In the genomic region with DNA sequence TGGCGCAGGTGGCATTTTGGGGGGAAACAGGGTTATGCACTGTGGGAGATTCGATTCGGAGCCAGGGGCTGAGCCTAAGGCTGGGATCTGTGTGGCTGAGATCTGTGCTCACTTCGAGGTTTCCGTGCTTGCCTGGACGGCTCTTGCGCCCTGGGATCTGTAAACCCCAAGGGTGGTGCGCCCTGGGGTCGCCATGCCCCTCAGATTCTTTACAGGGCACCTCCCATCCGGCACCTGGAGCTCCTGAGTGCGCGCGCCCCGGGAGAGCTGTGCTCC, we compare ENCODE assay signal across 12 cellular contexts. TPM values are rescaled to one million over a fixed set of nuclear protein-coding genes. Genes with fewer than 3 reads are reported as not detected.
DNase-seq lines count a peak whose midpoint lies in the region; TF ChIP-seq lines count a peak whose summit lies in the region.
"Had no signal": no experiment of that assay in that cellular context is flagged by ENCODE, and none has a peak within 500 bp of the region (broad histone marks: within the 10 kb centered on the region; RNA-seq: fewer than 3 reads in every experiment).

No MANE protein-coding gene starts in this region.

- H3K4me1 ChIP-seq in breast epithelium (peaks cover 8 to 11% of the 10 kb centered on the region in 2 donors), liver (ENCODE audit: control insufficient read depth in 4 of 4, insufficient read depth in 4 of 4, low read length in 3 of 4) (peaks cover 0 to 28% (median 12%) of the 10 kb centered on the region in 4 donors), stomach (peaks cover 12 to 25% (median 23%) of the 10 kb centered on the region in 4 donors)

- H3K27ac ChIP-seq in breast epithelium (peak overlapping the region in 1 of 2 donors; percentile 40), liver (ENCODE audit: low read depth in 1 of 2, low read length in 2 of 2) (peak overlapping the region; percentile 95 to 97), stomach (no peak overlapping the region)
- H3K27ac ChIP-seq: C4-2B, upper lobe of right lung had no signal

- H3K4me3 Mint-ChIP-seq in MCF 10A (ENCODE audit: unreplicated experiment), result no peak overlapping the region
- peak overlapping the region; percentile 74 to 88 (median 85) for H3K4me3 Mint-ChIP-seq in brain

- WGBS in liver, result 4% methylated on average over 14 of the region's 14 CpGs
- WGBS in stomach, 5 donors, result 13 to 31% (median 20%) methylated on average over 7 to 14 of the region's 14 CpGs

- TF ChIP-seq RAD21 in liver (IDR thresholded peaks at IDR 0.05), result no peak

- no peaks in the 10 kb centered on the region for H3K27me3 Mint-ChIP-seq in MCF 10A (ENCODE audit: insufficient read depth, unreplicated experiment)
- H3K27me3 Mint-ChIP-seq in brain, result peaks cover 53% of the 10 kb centered on the region

- BruUV-seq in MCF 10A (replicated peaks; lab: Mats Ljungman, UMichigan), result no TSS peak

- TF ChIP-seq CTCF in breast epithelium (IDR thresholded peaks at IDR 0.05) (no peak), MCF 10A (IDR thresholded peaks at IDR 0.05; ENCODE audit: unreplicated experiment) (no peak), brain (conservative IDR thresholded peaks at IDR 0.05) (no peak), liver (IDR thresholded peaks at IDR 0.05; ENCODE audit: low read depth, low read length, missing input control) (no peak), stomach (IDR thresholded peaks at IDR 0.05) (no peak)

- H3K27ac Mint-ChIP-seq in MCF 10A (ENCODE audit: low read depth, unreplicated experiment) (no peak overlapping the region), brain (no peak overlapping the region)

- TF ChIP-seq POLR2A in breast epithelium (IDR thresholded peaks at IDR 0.05), result no peak
- no peak for TF ChIP-seq POLR2A in stomach (IDR thresholded peaks at IDR 0.05)

- peak overlapping the region; percentile 20 to 66 (median 41) for H3K4me3 ChIP-seq in breast epithelium
- peak overlapping the region; percentile 76 to 98 (median 89) for H3K4me3 ChIP-seq in liver (ENCODE audit: low read depth in 1 of 3, low read length in 3 of 3)
- H3K4me3 ChIP-seq in stomach, result peak overlapping the region in 3 of 4 donors; percentile 14 to 45 (median 30)

- intact Hi-C loops in breast epithelium (cut with DNase I; ENCODE audit: low total_unique reads) (no loop called here), MCF 10A (cut with micrococcal nuclease) (no loop called here), stomach (cut with DNase I; ENCODE audit: low total_unique reads) (no loop called here)

- H3K4me1 Mint-ChIP-seq in MCF 10A (ENCODE audit: insufficient read depth, unreplicated experiment), result peaks cover 20% of the 10 kb centered on the region
- H3K4me1 Mint-ChIP-seq in brain, result peaks cover 13% of the 10 kb centered on the region

- H3K36me3 ChIP-seq in breast epithelium (no peaks in the 10 kb centered on the region), liver (ENCODE audit: control insufficient read depth in 4 of 4, insufficient read depth in 3 of 4, low read depth in 1 of 4, low read length in 3 of 4) (no peaks in the 10 kb centered on the region), stomach (no peaks in the 10 kb centered on the region)
- H3K36me3 ChIP-seq: upper lobe of right lung had no signal

- peak overlapping the region; percentile 94 to 98 for H3K9ac ChIP-seq in liver (ENCODE audit: low read depth in 1 of 2, low read length in 2 of 2)

- TF ChIP-seq EP300 in stomach (IDR thresholded peaks at IDR 0.05), result no peak

- H3K9me3 ChIP-seq in breast epithelium (peaks cover 0 to 8% of the 10 kb centered on the region in 2 donors), liver (ENCODE audit: control insufficient read depth in 4 of 4, low read length in 3 of 4) (peaks cover 0 to 3% (median 0%) of the 10 kb centered on the region in 4 donors), stomach (peaks cover 0 to 19% (median 9%) of the 10 kb centered on the region in 4 donors)
- H3K9me3 ChIP-seq: upper lobe of right lung had no signal

- POLR2A ChIA-PET in MCF 10A (lab: Yijun Ruan, JAX), result interaction anchor here (0.7 to 0.9 kb wide), 2 partner anchors 19 to 37 kb away, joined by 3 to 4 read pairs; no protein-coding TSS in a partner anchor

- CTCF ChIA-PET in MCF 10A (lab: Yijun Ruan, JAX), result interaction anchor here (0.6 kb wide), 1 partner anchor 198 kb away, joined by 4 read pairs; no protein-coding TSS in a partner anchor

- H3K9me3 Mint-ChIP-seq in MCF 10A (ENCODE audit: unreplicated experiment) (peaks cover 7% of the 10 kb centered on the region), brain (peaks cover 27 to 34% (median 33%) of the 10 kb centered on the region in 5 experiments)

- DNase-seq in breast epithelium (ENCODE audit: low spot score in 2 of 2) (no peak), MCF 10A (ENCODE audit: unreplicated experiment) (no peak), stomach (no peak), SHP77 treated with DMSO at 0.1 percent for 48 hours (lab: John Stamatoyannopoulos, UW) (no peak), DMS53 (lab: John Stamatoyannopoulos, UW) (no peak), epidermal melanocyte (ENCODE audit: insufficient read length, low spot score) (no peak)
- DNase-seq: NCI-H1048, NCI-H748 treated with DMSO at 0.1 percent for 48 hours, upper lobe of right lung had no signal

- H3K36me3 Mint-ChIP-seq in MCF 10A (ENCODE audit: insufficient read depth, unreplicated experiment), result no peaks in the 10 kb centered on the region
- no peaks in the 10 kb centered on the region for H3K36me3 Mint-ChIP-seq in brain

- H3K27me3 ChIP-seq in breast epithelium (peaks cover 0 to 13% of the 10 kb centered on the region in 2 donors), liver (ENCODE audit: control insufficient read depth in 4 of 4, insufficient read depth in 4 of 4, low read length in 3 of 4) (no peaks in the 10 kb centered on the region), stomach (peaks cover 0 to 72% (median 27%) of the 10 kb centered on the region in 3 donors)

TF ChIP-seq in liver, 16 proteins besides CTCF, POLR2A, EP300 and RAD21:
- TF ChIP-seq EGR1 (IDR thresholded peaks at IDR 0.05; ENCODE audit: low read depth in 2 of 2) (no peak), TAF1 (conservative IDR thresholded peaks at IDR 0.05) (no peak), SP1 (IDR thresholded peaks at IDR 0.05) (no peak)
- TF ChIP-seq, protein P1, sequence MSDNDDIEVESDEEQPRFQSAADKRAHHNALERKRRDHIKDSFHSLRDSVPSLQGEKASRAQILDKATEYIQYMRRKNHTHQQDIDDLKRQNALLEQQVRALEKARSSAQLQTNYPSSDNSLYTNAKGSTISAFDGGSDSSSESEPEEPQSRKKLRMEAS (IDR thresholded peaks at IDR 0.05), result no peak
- TF ChIP-seq, protein P2, sequence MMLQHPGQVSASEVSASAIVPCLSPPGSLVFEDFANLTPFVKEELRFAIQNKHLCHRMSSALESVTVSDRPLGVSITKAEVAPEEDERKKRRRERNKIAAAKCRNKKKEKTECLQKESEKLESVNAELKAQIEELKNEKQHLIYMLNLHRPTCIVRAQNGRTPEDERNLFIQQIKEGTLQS (IDR thresholded peaks at IDR 0.05), result no peak
- TF ChIP-seq, protein P3, sequence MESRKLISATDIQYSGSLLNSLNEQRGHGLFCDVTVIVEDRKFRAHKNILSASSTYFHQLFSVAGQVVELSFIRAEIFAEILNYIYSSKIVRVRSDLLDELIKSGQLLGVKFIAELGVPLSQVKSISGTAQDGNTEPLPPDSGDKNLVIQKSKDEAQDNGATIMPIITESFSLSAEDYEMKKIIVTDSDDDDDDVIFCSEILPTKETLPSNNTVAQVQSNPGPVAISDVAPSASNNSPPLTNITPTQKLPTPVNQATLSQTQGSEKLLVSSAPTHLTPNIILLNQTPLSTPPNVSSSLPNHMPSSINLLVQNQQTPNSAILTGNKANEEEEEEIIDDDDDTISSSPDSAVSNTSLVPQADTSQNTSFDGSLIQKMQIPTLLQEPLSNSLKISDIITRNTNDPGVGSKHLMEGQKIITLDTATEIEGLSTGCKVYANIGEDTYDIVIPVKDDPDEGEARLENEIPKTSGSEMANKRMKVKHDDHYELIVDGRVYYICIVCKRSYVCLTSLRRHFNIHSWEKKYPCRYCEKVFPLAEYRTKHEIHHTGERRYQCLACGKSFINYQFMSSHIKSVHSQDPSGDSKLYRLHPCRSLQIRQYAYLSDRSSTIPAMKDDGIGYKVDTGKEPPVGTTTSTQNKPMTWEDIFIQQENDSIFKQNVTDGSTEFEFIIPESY (IDR thresholded peaks at IDR 0.05), result no peak

RNA-seq across cellular contexts. Expression of a gene that starts 0.4 kb away (rescaled TPM):
- total RNA-seq in breast epithelium (under 1 TPM in 1 of 3 donors, not detected in 2; 0.32 TPM), MCF 10A (2022) (not detected in 2 replicates), liver (100 to 1,000 TPM in 1 of 2 donors, 10 to 100 TPM in 1; 88.4 to 399 TPM), stomach (not detected)
- polyA plus RNA-seq in brain (ENCODE audit: insufficient read depth, low read depth, low replicate concordance) (2.7 TPM), liver (100 to 1,000 TPM; 159 to 329 TPM), stomach (1 to 10 TPM in 1 of 3 donors, not detected in 2; 3.1 TPM)
- total RNA-seq: upper lobe of right lung had no signal

RNA-seq across cellular contexts. Expression of a gene that starts 43.1 kb away (rescaled TPM):
- total RNA-seq in breast epithelium, result 10 to 100 TPM; 15.2 to 25.6 (median 25.2) TPM
- total RNA-seq in MCF 10A (2022), result not detected in 2 replicates
- 1.8 TPM for polyA plus RNA-seq in brain (ENCODE audit: insufficient read depth, low read depth, low replicate concordance)
- total RNA-seq in liver, result 10 to 100 TPM in 1 of 2 donors, 1 to 10 TPM in 1; 6.7 to 33.9 TPM
- 10 to 100 TPM; 18.3 to 20.2 TPM for polyA plus RNA-seq in liver
- total RNA-seq in stomach, result 100 to 1,000 TPM in 1 of 5 donors, 10 to 100 TPM in 3, 1 to 10 TPM in 1; 7.2 to 116 (median 32.5) TPM
- polyA plus RNA-seq in stomach, result 10 to 100 TPM in 2 of 3 donors, 1 to 10 TPM in 1; 7.9 to 33.7 (median 11.5) TPM

Comparison
In these comparisons a context has a peak if more than half of its experiments do, and no peak if none do; other contexts are left out.
1. H3K27ac ChIP-seq: peak in liver (2 of 2); none in stomach (0 of 5).
2. H3K4me3 ChIP-seq: peak in every context shown above with its lines; median percentile 89 in liver; 41 in breast epithelium; 30 in stomach.
3. RNA of a gene that starts 0.4 kb away (total RNA-seq): 88.4 to 399 TPM in liver; 0.32 TPM in breast epithelium, not detected in MCF 10A and not detected in stomach; every median in the first group is over 10 times any median in the second.